In genomic region chr1:180343931-180344406, GRCh38 we compare ENCODE assay signal across 1 cellular context.
TF ChIP-seq lines count a peak whose summit lies in the region.

No MANE protein-coding gene starts in this region.

TF ChIP-seq in HEK293, 187 proteins besides CTCF, POLR2A, EP300 and RAD21 (continued from another document and continues in another):
- no peak for TF ChIP-seq PRDM2 (tag by site-specific recombination; IDR thresholded peaks at IDR 0.05; ENCODE audit: borderline replicate concordance)
- 0 out of 2 replicates have a peak, but pooled peaks have one; percentile 30 for TF ChIP-seq PRDM10 (tag by site-specific recombination; IDR thresholded peaks at IDR 0.05)
- TF ChIP-seq ZNF433 (tag by site-specific recombination; IDR thresholded peaks at IDR 0.05; ENCODE audit: low read depth), result no peak
- no peak for TF ChIP-seq ZNF529 (tag by site-specific recombination; IDR thresholded peaks at IDR 0.05; ENCODE audit: insufficient replicate concordance)
- no peak for TF ChIP-seq ZBTB26 (tag by site-specific recombination; optimal IDR thresholded peaks at IDR 0.05)
- peak; percentile 29; the same call in 1 of the 2 replicates for TF ChIP-seq ZNF324 (tag by site-specific recombination; IDR thresholded peaks at IDR 0.05)
- TF ChIP-seq ZNF558 (tag by site-specific recombination; IDR thresholded peaks at IDR 0.05), result peak; percentile 58
- TF ChIP-seq REST (tag by site-specific recombination; IDR thresholded peaks at IDR 0.05), result no peak
- peak; percentile 58 for TF ChIP-seq KLF8 (tag by site-specific recombination; IDR thresholded peaks at IDR 0.05)
- no peak for TF ChIP-seq ZBTB48 (tag by site-specific recombination; IDR thresholded peaks at IDR 0.05)
- TF ChIP-seq ZBTB44 (tag by site-specific recombination; IDR thresholded peaks at IDR 0.05), result peak; percentile 86
- peak; percentile 35; the same call in 1 of the 2 replicates for TF ChIP-seq TSHZ1 (tag by site-specific recombination; IDR thresholded peaks at IDR 0.05; ENCODE audit: borderline replicate concordance)
- TF ChIP-seq ZNF660 (tag by site-specific recombination; IDR thresholded peaks at IDR 0.05), result peak; percentile 73; the same call in 1 of the 2 replicates
- TF ChIP-seq ZNF561 (tag by site-specific recombination; IDR thresholded peaks at IDR 0.05; ENCODE audit: borderline replicate concordance), result peak; percentile 62; the same call in 1 of the 2 replicates
- TF ChIP-seq TRIM28 (IDR thresholded peaks at IDR 0.05; ENCODE audit: borderline replicate concordance, low read length), result peak; percentile 33; the same call in 1 of the 2 replicates
- TF ChIP-seq ZNF514 (tag by site-specific recombination; IDR thresholded peaks at IDR 0.05), result no peak
- peak; percentile 82 for TF ChIP-seq ZNF843 (tag by site-specific recombination; IDR thresholded peaks at IDR 0.05)
- no peak for TF ChIP-seq ZNF704 (tag by site-specific recombination; IDR thresholded peaks at IDR 0.05)
- TF ChIP-seq MEIS1 (CRISPR knock-in tag; IDR thresholded peaks at IDR 0.05; ENCODE audit: borderline replicate concordance), result no peak
- TF ChIP-seq ZNF518A (tag by site-specific recombination; conservative IDR thresholded peaks at IDR 0.05; ENCODE audit: low read depth), result no peak
- TF ChIP-seq ZNF580 (tag by site-specific recombination; IDR thresholded peaks at IDR 0.05), result peak; percentile 72; the same call in 1 of the 2 replicates
